Comparison of ENCODE assay signal across 8 cellular contexts in genomic region chr9:89400398-89401116, GRCh38.
DNase-seq lines count a peak whose midpoint lies in the region; ATAC-seq and TF ChIP-seq lines count a peak whose summit lies in the region.

No MANE protein-coding gene starts in this region.

- TF ChIP-seq CTCF in smooth muscle cell (IDR thresholded peaks at IDR 0.05; ENCODE audit: borderline replicate concordance, insufficient read depth, poor library complexity, severe bottlenecking), result no peak

- H3K4me1 ChIP-seq in CD8-positive, alpha-beta memory T cell (ENCODE audit: insufficient read depth, low read length), result peaks cover under 1% of the 10 kb centered on the region
- H3K4me1 ChIP-seq in smooth muscle cell (ENCODE audit: low read depth), result no peaks in the 10 kb centered on the region

- no peaks in the 10 kb centered on the region for H3F3A ChIP-seq in smooth muscle cell (ENCODE audit: low read depth)

- peak overlapping the region; percentile 8 to 94 (median 66) for H3K27ac Mint-ChIP-seq in CD8-positive, alpha-beta memory T cell
- peak overlapping the region; percentile 89 for H3K27ac Mint-ChIP-seq in activated naive CD8-positive, alpha-beta T cell treated with anti-CD3 and anti-CD28 coated beads, Interleukin-2, amount 50 U/mL, for 24 hours

- no peaks in the 10 kb centered on the region for H3K79me2 ChIP-seq in smooth muscle cell (ENCODE audit: low read depth)

- no peaks in the 10 kb centered on the region for H4K20me1 ChIP-seq in smooth muscle cell (ENCODE audit: low read depth)

- WGBS in smooth muscle cell (ENCODE audit: low lambda C conversion rate), result 89% methylated on average over 12 of the region's 12 CpGs

- no peak overlapping the region for H3K4me3 Mint-ChIP-seq in CD8-positive, alpha-beta memory T cell
- H3K4me3 Mint-ChIP-seq in activated naive CD8-positive, alpha-beta T cell treated with anti-CD3 and anti-CD28 coated beads, Interleukin-2, amount 50 U/mL, for 24 hours, result no peak overlapping the region

- no peaks in the 10 kb centered on the region for H3K9me3 ChIP-seq in CD8-positive, alpha-beta memory T cell (ENCODE audit: low read length)
- no peaks in the 10 kb centered on the region for H3K9me3 ChIP-seq in smooth muscle cell (replicated peaks; ENCODE audit: low read depth)

- peaks cover 23 to 37% (median 34%) of the 10 kb centered on the region in 3 donors for H3K4me1 Mint-ChIP-seq in CD8-positive, alpha-beta memory T cell
- H3K4me1 Mint-ChIP-seq in activated naive CD8-positive, alpha-beta T cell treated with anti-CD3 and anti-CD28 coated beads, Interleukin-2, amount 50 U/mL, for 24 hours, result peaks cover 36% of the 10 kb centered on the region

- POLR2A ChIA-PET in CD8-positive, alpha-beta memory T cell (lab: Charles Lee), result no interaction called here

- H3K36me3 ChIP-seq in CD8-positive, alpha-beta memory T cell (ENCODE audit: insufficient read depth, low read length), result peaks cover 88% of the 10 kb centered on the region
- H3K36me3 ChIP-seq in smooth muscle cell (ENCODE audit: low read depth), result no peaks in the 10 kb centered on the region

- H3K27me3 ChIP-seq in CD8-positive, alpha-beta memory T cell (ENCODE audit: insufficient read depth, low read length, poor library complexity, severe bottlenecking), result no peaks in the 10 kb centered on the region
- no peaks in the 10 kb centered on the region for H3K27me3 ChIP-seq in smooth muscle cell (ENCODE audit: low read depth)

- no peaks in the 10 kb centered on the region for H3K9me3 Mint-ChIP-seq in CD8-positive, alpha-beta memory T cell
- no peaks in the 10 kb centered on the region for H3K9me3 Mint-ChIP-seq in activated naive CD8-positive, alpha-beta T cell treated with anti-CD3 and anti-CD28 coated beads, Interleukin-2, amount 50 U/mL, for 24 hours

- peaks cover 9 to 98% (median 34%) of the 10 kb centered on the region in 3 donors for H3K36me3 Mint-ChIP-seq in CD8-positive, alpha-beta memory T cell
- H3K36me3 Mint-ChIP-seq in activated naive CD8-positive, alpha-beta T cell treated with anti-CD3 and anti-CD28 coated beads, Interleukin-2, amount 50 U/mL, for 24 hours (ENCODE audit: low read depth), result peaks cover 70% of the 10 kb centered on the region

- DNase-seq in CD8-positive, alpha-beta memory T cell, result no peak
- DNase-seq in activated naive CD8-positive, alpha-beta T cell treated with anti-CD3 and anti-CD28 coated beads, Interleukin-2, amount 50 U/mL, for 24 hours, result no peak
- DNase-seq in smooth muscle cell (lab: John Stamatoyannopoulos, UW; ENCODE audit: unreplicated experiment), result no peak
- DNase-seq in HK-2 (ENCODE audit: unreplicated experiment), result no peak
- DNase-seq in NCI-H2107 treated with DMSO at 0.1 percent for 48 hours (lab: John Stamatoyannopoulos, UW; ENCODE audit: unreplicated experiment), result no peak
- no peak for DNase-seq in EL

- ATAC-seq in GM19372 (IDR thresholded peaks at IDR 0.05; ENCODE audit: low read depth, unreplicated experiment) (peak; percentile 83), HG03280 (IDR thresholded peaks at IDR 0.05; ENCODE audit: unreplicated experiment) (peak; percentile 66)
- no peak for ATAC-seq in activated naive CD8-positive, alpha-beta T cell treated with anti-CD3 and anti-CD28 coated beads, Interleukin-2, amount 50 U/mL, for 24 hours

- no peak overlapping the region for H3K27ac ChIP-seq in CD8-positive, alpha-beta memory T cell (ENCODE audit: low read depth, low read length)
- no peak overlapping the region for H3K27ac ChIP-seq in smooth muscle cell (ENCODE audit: low read depth)

- no peak overlapping the region for H2AFZ ChIP-seq in smooth muscle cell (ENCODE audit: low read depth)

- CTCF ChIA-PET in CD8-positive, alpha-beta memory T cell (lab: Charles Lee), result interaction anchor here (1.0 to 2.2 kb wide), 2 partner anchors 29 to 149 kb away, joined by 8 to 11 read pairs; no protein-coding TSS in a partner anchor

- H3K9ac ChIP-seq in smooth muscle cell (ENCODE audit: low read depth), result no peak overlapping the region

- H3K4me2 ChIP-seq in smooth muscle cell, result no peak overlapping the region

- peaks cover 0 to 2% of the 10 kb centered on the region in 2 donors for H3K27me3 Mint-ChIP-seq in CD8-positive, alpha-beta memory T cell
- no peaks in the 10 kb centered on the region for H3K27me3 Mint-ChIP-seq in activated naive CD8-positive, alpha-beta T cell treated with anti-CD3 and anti-CD28 coated beads, Interleukin-2, amount 50 U/mL, for 24 hours

- no peak overlapping the region for H3K4me3 ChIP-seq in CD8-positive, alpha-beta memory T cell (ENCODE audit: low read length)
- H3K4me3 ChIP-seq in smooth muscle cell, result no peak overlapping the region
